Comparison of ENCODE assay signal across 8 cellular contexts in the genomic region with DNA sequence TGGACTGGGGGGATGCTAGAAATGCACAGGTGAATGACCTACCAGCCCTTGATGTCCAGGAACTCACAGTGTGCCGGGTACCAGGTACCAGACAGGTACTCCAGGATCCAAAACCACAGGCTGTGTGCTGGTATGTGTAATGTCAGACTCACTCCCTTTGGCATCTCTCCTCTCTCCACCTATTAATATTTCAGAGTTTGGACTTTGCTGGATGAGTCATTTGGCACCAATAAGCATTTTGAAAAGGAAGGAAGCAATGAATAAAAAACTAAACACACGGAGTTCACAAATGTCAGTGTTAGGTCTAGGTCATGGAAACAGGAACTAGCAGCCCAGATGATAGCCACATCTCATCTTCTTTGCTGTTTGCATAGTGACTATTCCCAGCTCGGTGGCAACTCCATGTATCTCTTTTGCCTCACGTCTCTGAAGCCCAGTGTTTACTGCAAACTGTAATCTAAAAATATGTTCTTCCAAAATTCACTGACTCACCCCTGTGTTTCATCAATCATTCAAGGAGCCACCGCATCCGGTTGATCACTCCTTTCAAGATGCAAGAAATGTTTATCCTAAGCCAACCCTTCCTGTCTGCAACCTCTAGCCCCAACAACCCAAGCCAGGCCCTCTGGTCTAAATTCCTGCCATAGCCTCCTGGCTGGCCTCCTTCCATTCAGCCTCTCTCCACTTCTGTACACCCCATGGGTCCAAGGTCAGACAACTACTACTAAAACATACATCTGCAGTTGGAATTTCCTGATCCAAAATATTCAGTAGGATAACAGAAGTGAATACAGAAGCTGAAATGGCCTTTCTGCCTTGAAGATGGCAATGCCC. TPM values are rescaled to one million over a fixed set of nuclear protein-coding genes. Genes with fewer than 3 reads are reported as not detected.
DNase-seq lines count a peak whose midpoint lies in the region; ATAC-seq and TF ChIP-seq lines count a peak whose summit lies in the region.

No MANE protein-coding gene starts in this region.

- no peaks in the 10 kb centered on the region for H3K36me3 Mint-ChIP-seq in Caco-2 (ENCODE audit: insufficient read depth, unreplicated experiment)

- no peaks in the 10 kb centered on the region for H3K9me3 ChIP-seq in Caco-2

- peaks cover 32% of the 10 kb centered on the region for H3K4me1 Mint-ChIP-seq in Caco-2 (ENCODE audit: low read depth, unreplicated experiment)

- H3K36me3 ChIP-seq in Caco-2 (ENCODE audit: control insufficient read depth, insufficient read depth, low read length), result no peaks in the 10 kb centered on the region

- peak; percentile 18 for DNase-seq in OCI-M1 (lab: John Stamatoyannopoulos, UW)
- peak; percentile 30 for DNase-seq in mesenteric fat pad (ENCODE audit: low spot score)
- DNase-seq in HuH-7 (ENCODE audit: low spot score), result no peak
- DNase-seq in NCI-H82 (lab: John Stamatoyannopoulos, UW), result no peak
- DNase-seq in Caco-2, result no peak
- DNase-seq in NCI-H1092 (lab: John Stamatoyannopoulos, UW), result no peak

- H3K27me3 ChIP-seq in Caco-2 (replicated peaks; ENCODE audit: control insufficient read depth, insufficient read depth, low read length), result no peaks in the 10 kb centered on the region

- H3K4me3 ChIP-seq in Caco-2 (ENCODE audit: low read depth, low read length), result no peak overlapping the region

- peaks cover 22% of the 10 kb centered on the region for H3K4me1 ChIP-seq in Caco-2

- H3K27me3 Mint-ChIP-seq in Caco-2 (ENCODE audit: insufficient read depth, unreplicated experiment), result no peaks in the 10 kb centered on the region

- no peaks in the 10 kb centered on the region for H3K9me3 Mint-ChIP-seq in Caco-2 (ENCODE audit: unreplicated experiment)

- CTCF ChIA-PET in Caco-2 (lab: Charles Lee), result no interaction called here

- no peak overlapping the region for H3K27ac Mint-ChIP-seq in Caco-2 (ENCODE audit: unreplicated experiment)

- peak; percentile 61 for ATAC-seq in GM18511 (IDR thresholded peaks at IDR 0.05; ENCODE audit: unreplicated experiment)

- no TSS peak for BruUV-seq in Caco-2 (replicated peaks; lab: Mats Ljungman, UMichigan)

- intact Hi-C loops in Caco-2 (cut with micrococcal nuclease; ENCODE audit: unreplicated experiment), result no loop called here

- POLR2A ChIA-PET in Caco-2 (lab: Charles Lee), result no interaction called here

- no peak for TF ChIP-seq CTCF in Caco-2 (IDR thresholded peaks at IDR 0.05; ENCODE audit: insufficient read depth in 1 of 2, low read depth in 1 of 2, low read length in 1 of 2, severe bottlenecking in 1 of 2, unreplicated experiment in 1 of 2)

- H3K27ac ChIP-seq in cingulate gyrus (ENCODE audit: low read depth, low read length), result peak overlapping the region; percentile 40

- no peak overlapping the region for H3K4me3 Mint-ChIP-seq in Caco-2 (ENCODE audit: unreplicated experiment)

RNA-seq across cellular contexts. Expression of gene ITGB5, which starts 8.4 kb away (rescaled TPM):
- total RNA-seq in mesenteric fat pad, result 339 TPM
- 123 and 132 TPM in 2 replicates for total RNA-seq in Caco-2 (2022)

RNA-seq across cellular contexts. Expression of gene MUC13, which starts 55.8 kb away (rescaled TPM):
- 0.58 TPM for total RNA-seq in mesenteric fat pad
- 3.5 and 5.0 TPM in 2 replicates for total RNA-seq in Caco-2 (2022)

Comparison
In these comparisons a context has a peak if more than half of its experiments do, and no peak if none do; other contexts are left out.
1. DNase-seq: peak in OCI-M1 (single experiment) and mesenteric fat pad (single experiment); none in HuH-7 (single experiment), NCI-H82 (single experiment), Caco-2 (0 of 2) and NCI-H1092 (single experiment).